Comparison of ENCODE assay signal across 8 cellular contexts in the genomic region with DNA sequence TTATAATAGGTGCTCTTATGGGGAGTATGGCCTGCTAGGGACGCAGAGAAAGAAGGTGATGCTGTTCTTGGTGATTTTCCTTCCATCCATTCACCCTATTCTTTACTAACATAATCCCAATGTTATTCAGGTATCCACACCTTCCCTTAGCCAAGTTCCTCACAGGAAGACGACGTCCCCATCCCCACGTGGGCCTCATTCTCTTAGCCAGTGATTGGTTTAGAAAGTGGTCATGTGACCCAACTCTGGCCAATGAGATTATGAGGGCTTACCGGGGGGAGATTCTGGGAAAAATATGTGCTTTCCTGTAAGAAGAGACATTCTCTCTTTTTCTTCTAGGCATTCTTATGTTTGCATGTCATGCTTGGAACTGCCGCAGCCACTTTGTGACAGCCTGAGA.
"Had no signal": no experiment of that assay in that cellular context is flagged by ENCODE, and none has a peak within 500 bp of the region (broad histone marks: within the 10 kb centered on the region; RNA-seq: fewer than 3 reads in every experiment).

No MANE protein-coding gene starts in this region.

- H3K27ac Mint-ChIP-seq: GM23338, HFFc6 had no signal

- H3K4me3 ChIP-seq: GM23338, HAP-1 had no signal

- H3K9me3 Mint-ChIP-seq: GM23338 had no signal

- H3K27ac ChIP-seq: HL-60 had no signal

- H3K4me3 Mint-ChIP-seq: GM23338, HFFc6 had no signal

- H3K9me3 ChIP-seq: HAP-1 had no signal

- H3K4me1 ChIP-seq: HAP-1 had no signal

- DNase-seq: H7, HFFc6, IMR-90, KBM-7 had no signal

- ATAC-seq: GM23338, HCT116 had no signal

- H3K4me2 ChIP-seq: GM23338 had no signal

- H3K36me3 ChIP-seq: HAP-1 had no signal
